In genomic region chr20:46640536-46641311, GRCh38 we compare ENCODE assay signal across 1 cellular context.
A peak's percentile ranks its signal among the peaks of the same experiment; 100 is the strongest.
TF ChIP-seq lines count a peak whose summit lies in the region.

No MANE protein-coding gene starts in this region.

TF ChIP-seq in HepG2, 621 proteins besides CTCF, POLR2A, EP300 and RAD21 (continued from another document):
- TF ChIP-seq ZNF646 (CRISPR knock-in tag; IDR thresholded peaks at IDR 0.05) (no peak), EZH2 (conservative IDR thresholded peaks at IDR 0.05; ENCODE audit: low read depth, low read length) (no peak), CREB3 (CRISPR knock-in tag; IDR thresholded peaks at IDR 0.05) (no peak), PITX1 (CRISPR knock-in tag; IDR thresholded peaks at IDR 0.05) (peak; percentile 39; the same call in 1 of the 2 replicates), PPARG (CRISPR knock-in tag; conservative IDR thresholded peaks at IDR 0.05) (no peak; the same call in none of the 2 replicates), POGK (CRISPR knock-in tag; conservative IDR thresholded peaks at IDR 0.05) (no peak), GTF2F1 (IDR thresholded peaks at IDR 0.05; ENCODE audit: low read length) (no peak), ZNF281 (CRISPR knock-in tag; IDR thresholded peaks at IDR 0.05; ENCODE audit: borderline replicate concordance) (no peak), NR2F2 (IDR thresholded peaks at IDR 0.05; ENCODE audit: borderline replicate concordance, low read depth) (peak; percentile 88; the same call in 1 of the 2 replicates), FOXO4 (CRISPR knock-in tag; conservative IDR thresholded peaks at IDR 0.05) (0 out of 2 replicates have a peak, but pooled peaks have one; percentile 93), BCL3 (CRISPR knock-in tag; IDR thresholded peaks at IDR 0.05) (peak; percentile 89; the same call in 1 of the 2 replicates), ZNF670 (CRISPR knock-in tag; IDR thresholded peaks at IDR 0.05; ENCODE audit: borderline replicate concordance) (peak; percentile 67; the same call in 1 of the 2 replicates), NFIB (CRISPR knock-in tag; IDR thresholded peaks at IDR 0.05; ENCODE audit: borderline replicate concordance) (no peak), ZBTB4 (CRISPR knock-in tag; IDR thresholded peaks at IDR 0.05; ENCODE audit: borderline replicate concordance) (peak; percentile 70; the same call in 1 of the 2 replicates), AHDC1 (CRISPR knock-in tag; IDR thresholded peaks at IDR 0.05; ENCODE audit: borderline replicate concordance) (peak; percentile 87; the same call in 1 of the 2 replicates), NR2F1 (CRISPR knock-in tag; IDR thresholded peaks at IDR 0.05) (peak; percentile 78 to 84)
